13 cellular contexts compared by ENCODE assay signal in genomic region chr5:102450313-102450990, GRCh38. TPM values are rescaled to one million over a fixed set of nuclear protein-coding genes. Genes with fewer than 3 reads are reported as not detected.
A peak's percentile ranks its signal among the peaks of the same experiment; 100 is the strongest.
DNase-seq lines count a peak whose midpoint lies in the region; ATAC-seq and TF ChIP-seq lines count a peak whose summit lies in the region.
"Had no signal": no experiment of that assay in that cellular context is flagged by ENCODE, and none has a peak within 500 bp of the region (broad histone marks: within the 10 kb centered on the region; RNA-seq: fewer than 3 reads in every experiment).

No MANE protein-coding gene starts in this region.

- H3K27ac ChIP-seq in OCI-LY1 (ENCODE audit: low read depth, low read length, poor library complexity, severe bottlenecking), result no peak overlapping the region
- H3K27ac ChIP-seq: cardiac muscle cell had no signal

- H3K4me1 ChIP-seq in HAP-1 (no peaks in the 10 kb centered on the region), OCI-LY1 (ENCODE audit: insufficient read depth, low read length, severe bottlenecking) (no peaks in the 10 kb centered on the region)

- H3K27ac Mint-ChIP-seq in glutamatergic neuron (ENCODE audit: unreplicated experiment), result no peak overlapping the region
- H3K27ac Mint-ChIP-seq in activated T-cell treated with anti-CD3 and anti-CD28 coated beads, Interleukin-2, amount 50 U/mL, for 72 hours, result no peak overlapping the region
- H3K27ac Mint-ChIP-seq: CD4-positive, CD25-positive, alpha-beta regulatory T cell; nephron progenitor cell had no signal

- H3K9me3 ChIP-seq in HAP-1 (no peaks in the 10 kb centered on the region), OCI-LY1 (ENCODE audit: low read length) (no peaks in the 10 kb centered on the region)

- H3K9me3 Mint-ChIP-seq in glutamatergic neuron (ENCODE audit: unreplicated experiment), result peaks cover 2% of the 10 kb centered on the region
- peaks cover 1 to 2% of the 10 kb centered on the region in 2 donors for H3K9me3 Mint-ChIP-seq in activated T-cell treated with anti-CD3 and anti-CD28 coated beads, Interleukin-2, amount 50 U/mL, for 72 hours

- no peak for ATAC-seq in activated T-cell treated with anti-CD3 and anti-CD28 coated beads, Interleukin-2, amount 50 U/mL, for 72 hours (replicated peaks in 1 of 2)

- H3K36me3 ChIP-seq in HAP-1 (replicated peaks), result no peaks in the 10 kb centered on the region
- no peaks in the 10 kb centered on the region for H3K36me3 ChIP-seq in OCI-LY1 (ENCODE audit: insufficient read depth, low read length)
- H3K36me3 ChIP-seq: cardiac muscle cell had no signal

- no peaks in the 10 kb centered on the region for H3K79me2 ChIP-seq in OCI-LY1 (ENCODE audit: insufficient read depth, low read length)

- H3K4me3 ChIP-seq in HAP-1 (no peak overlapping the region), OCI-LY1 (ENCODE audit: low read depth, low read length, poor library complexity, severe bottlenecking) (no peak overlapping the region)
- H3K4me3 ChIP-seq: cardiac muscle cell had no signal

- H3K36me3 Mint-ChIP-seq in glutamatergic neuron (ENCODE audit: unreplicated experiment), result no peaks in the 10 kb centered on the region
- no peaks in the 10 kb centered on the region for H3K36me3 Mint-ChIP-seq in activated T-cell treated with anti-CD3 and anti-CD28 coated beads, Interleukin-2, amount 50 U/mL, for 72 hours (ENCODE audit: insufficient read depth in 2 of 2)
- H3K36me3 Mint-ChIP-seq: CD4-positive, CD25-positive, alpha-beta regulatory T cell had no signal

- no peaks in the 10 kb centered on the region for H4K20me1 ChIP-seq in OCI-LY1 (ENCODE audit: insufficient read depth, low read length)

- DNase-seq in EH (ENCODE audit: low read depth), result peak; percentile 2
- peak; percentile 8 to 16 for DNase-seq in HAP-1 (ENCODE audit: low spot score in 2 of 2)
- no peak for DNase-seq in glutamatergic neuron
- DNase-seq in G401 (ENCODE audit: low spot score), result no peak
- no peak for DNase-seq in activated T-cell treated with anti-CD3 and anti-CD28 coated beads, Interleukin-2, amount 50 U/mL, for 72 hours
- no peak for DNase-seq in pons (ENCODE audit: low spot score)
- DNase-seq in NCI-H1417 treated with DMSO at 0.1 percent for 48 hours (lab: John Stamatoyannopoulos, UW), result no peak
- DNase-seq: activated CD4-positive, alpha-beta T cell treated with anti-CD3 and anti-CD28 coated beads, Interleukin-2, amount 50 U/mL, for 48 hours; CD4-positive, CD25-positive, alpha-beta regulatory T cell; NCI-H774; nephron progenitor cell had no signal

- no peaks in the 10 kb centered on the region for H3K9me2 ChIP-seq in OCI-LY1 (ENCODE audit: low read depth, low read length)

- peak; percentile 64 for TF ChIP-seq CTCF in OCI-LY1 (IDR thresholded peaks at IDR 0.05; ENCODE audit: low read length)
- peak; percentile 27 for TF ChIP-seq CTCF in glutamatergic neuron (IDR thresholded peaks at IDR 0.05; ENCODE audit: partially characterized antibody, unreplicated experiment)

- no peak overlapping the region for H3K4me3 Mint-ChIP-seq in glutamatergic neuron (ENCODE audit: unreplicated experiment)
- no peak overlapping the region for H3K4me3 Mint-ChIP-seq in activated T-cell treated with anti-CD3 and anti-CD28 coated beads, Interleukin-2, amount 50 U/mL, for 72 hours
- H3K4me3 Mint-ChIP-seq: CD4-positive, CD25-positive, alpha-beta regulatory T cell; nephron progenitor cell had no signal

- no peak overlapping the region for H3K9ac ChIP-seq in OCI-LY1 (ENCODE audit: low read length)

- H3K27me3 ChIP-seq in HAP-1 (ENCODE audit: low read depth), result no peaks in the 10 kb centered on the region
- no peaks in the 10 kb centered on the region for H3K27me3 ChIP-seq in OCI-LY1 (ENCODE audit: insufficient read depth, low read length)
- H3K27me3 ChIP-seq: cardiac muscle cell had no signal

- H2AFZ ChIP-seq in OCI-LY1 (ENCODE audit: low read length), result no peak overlapping the region

- H3K4me1 Mint-ChIP-seq in glutamatergic neuron (ENCODE audit: low read depth, unreplicated experiment), result no peaks in the 10 kb centered on the region
- H3K4me1 Mint-ChIP-seq in activated T-cell treated with anti-CD3 and anti-CD28 coated beads, Interleukin-2, amount 50 U/mL, for 72 hours (ENCODE audit: low read depth), result no peaks in the 10 kb centered on the region
- H3K4me1 Mint-ChIP-seq: CD4-positive, CD25-positive, alpha-beta regulatory T cell had no signal

- H3F3A ChIP-seq in OCI-LY1 (ENCODE audit: insufficient read depth, low read length), result no peaks in the 10 kb centered on the region

- no peak overlapping the region for H3K4me2 ChIP-seq in OCI-LY1 (ENCODE audit: low read length)

- in situ Hi-C loops in HAP-1 (cut with MboI; ENCODE audit: low sequenced_read_pairs) (no loop called here), G401 (cut with HindIII; ENCODE audit: low sequenced_read_pairs) (no loop called here)

- H3K27me3 Mint-ChIP-seq in glutamatergic neuron (ENCODE audit: unreplicated experiment), result peaks cover 3% of the 10 kb centered on the region
- no peaks in the 10 kb centered on the region for H3K27me3 Mint-ChIP-seq in activated T-cell treated with anti-CD3 and anti-CD28 coated beads, Interleukin-2, amount 50 U/mL, for 72 hours (ENCODE audit: low read depth)
- H3K27me3 Mint-ChIP-seq: CD4-positive, CD25-positive, alpha-beta regulatory T cell had no signal

RNA-seq across cellular contexts. Expression of gene SLCO6A1, which starts 48.3 kb away (rescaled TPM):
- 1.6 TPM for total RNA-seq in glutamatergic neuron (ENCODE audit: unreplicated experiment)
- total RNA-seq in G401 (2014; rRNA removed; shearing (Covaris generic)), result not detected in 2 replicates
- total RNA-seq in activated T-cell treated with anti-CD3 and anti-CD28 coated beads, Interleukin-2, amount 50 U/mL, for 72 hours, result not detected
- total RNA-seq: cardiac muscle cell; CD4-positive, CD25-positive, alpha-beta regulatory T cell had no signal

Comparison
In these comparisons a context has a peak if more than half of its experiments do, and no peak if none do; other contexts are left out.
1. DNase-seq: peak in EH (single experiment) and HAP-1 (2 of 2); none in glutamatergic neuron (single experiment), G401 (single experiment), activated T-cell treated with anti-CD3 and anti-CD28 coated beads, Interleukin-2, amount 50 U/mL, for 72 hours (0 of 2), pons (single experiment) and NCI-H1417 treated with DMSO at 0.1 percent for 48 hours (single experiment).